In the genomic region with DNA sequence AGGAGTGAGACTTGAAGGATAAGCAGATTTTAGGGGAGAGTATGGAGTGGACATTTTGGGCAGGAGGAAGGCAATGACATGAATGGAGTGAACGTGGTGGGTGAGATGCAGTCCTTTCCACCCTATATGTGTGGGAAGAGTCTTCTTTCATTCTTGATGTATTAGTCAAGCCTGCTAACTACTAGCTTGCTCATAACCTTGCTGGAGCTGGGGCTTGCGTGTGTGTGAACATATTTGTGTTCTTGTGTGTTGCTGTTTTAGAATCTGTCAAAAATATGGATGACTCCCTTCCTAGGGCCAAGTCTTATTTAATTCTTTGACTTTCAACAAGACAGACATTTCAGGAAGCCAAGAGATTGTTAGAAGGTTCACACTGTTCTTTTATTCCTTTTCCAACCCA, we compare ENCODE assay signal across 21 cellular contexts.
"Had no signal": no experiment of that assay in that cellular context is flagged by ENCODE, and none has a peak within 500 bp of the region (broad histone marks: within the 10 kb centered on the region; RNA-seq: fewer than 3 reads in every experiment).

No MANE protein-coding gene starts in this region.

- H3K36me3 ChIP-seq: adrenal gland, left ventricle myocardium inferior, neural progenitor cell, sigmoid colon, spleen, tibial nerve had no signal

- DNase-seq: activated B cell treated with CpG ODN at 0.5 μM for 24 hours; activated CD4-positive, alpha-beta T cell treated with anti-CD3 and anti-CD28 coated beads for 36 hours; activated CD4-positive, alpha-beta T cell treated with anti-CD3 and anti-CD28 coated beads, Interleukin-2, amount 50 U/mL, for 4 hours; activated CD8-positive, alpha-beta memory T cell treated with anti-CD3 and anti-CD28 coated beads for 24 hours; activated CD8-positive, alpha-beta memory T cell treated with anti-CD3 and anti-CD28 coated beads, Interleukin-2, amount 50 U/mL, for 4 hours; activated T-cell treated with anti-CD3 and anti-CD28 coated beads, Interleukin-2, amount 50 U/mL, for 24 hours; adrenal gland; hippocampal formation; left ventricle myocardium inferior; mammary epithelial cell; naive thymus-derived CD8-positive, alpha-beta T cell; sigmoid colon; spleen; stimulated activated CD4-positive, alpha-beta T cell treated with anti-CD3 and anti-CD28 coated beads, Interleukin-4, amount 100 ng/mL, for 24 hours; stimulated activated naive CD8-positive, alpha-beta T cell treated with anti-CD3 and anti-CD28 coated beads, Interleukin-15, Interleukin-2, amounts not matched to agents 100 U/mL and 50 U/mL, for 24 hours; T-helper 9 cell had no signal

- H2AFZ ChIP-seq: neural progenitor cell had no signal

- ATAC-seq: activated CD4-positive, alpha-beta T cell treated with anti-CD3 and anti-CD28 coated beads for 36 hours; activated naive CD4-positive, alpha-beta T cell treated with anti-CD3 and anti-CD28 coated beads, Interleukin-2, amount 50 U/mL, for 72 hours; activated T-helper 17 cell treated with anti-CD3 and anti-CD28 coated beads, Interleukin-2, amount 50 U/mL, for 72 hours; naive thymus-derived CD8-positive, alpha-beta T cell; stimulated activated naive CD8-positive, alpha-beta T cell treated with anti-CD3 and anti-CD28 coated beads, Interleukin-15, Interleukin-2, amounts not matched to agents 100 U/mL and 50 U/mL, for 24 hours had no signal

- H3K4me1 ChIP-seq: adrenal gland, left ventricle myocardium inferior, neural progenitor cell, sigmoid colon, spleen, tibial nerve had no signal

- H3K27me3 ChIP-seq: adrenal gland, neural progenitor cell, sigmoid colon, spleen, tibial nerve had no signal

- H3K9ac ChIP-seq: neural progenitor cell had no signal

- H3K4me3 ChIP-seq: adrenal gland, left ventricle myocardium inferior, neural progenitor cell, sigmoid colon, spleen, tibial nerve had no signal

- H3K27ac ChIP-seq: adrenal gland, epithelial cell of prostate, left ventricle myocardium inferior, neural progenitor cell, sigmoid colon, spleen, tibial nerve had no signal

- H3K4me2 ChIP-seq: neural progenitor cell had no signal

- H3K9me3 ChIP-seq: adrenal gland had no signal
